In the genomic region with DNA sequence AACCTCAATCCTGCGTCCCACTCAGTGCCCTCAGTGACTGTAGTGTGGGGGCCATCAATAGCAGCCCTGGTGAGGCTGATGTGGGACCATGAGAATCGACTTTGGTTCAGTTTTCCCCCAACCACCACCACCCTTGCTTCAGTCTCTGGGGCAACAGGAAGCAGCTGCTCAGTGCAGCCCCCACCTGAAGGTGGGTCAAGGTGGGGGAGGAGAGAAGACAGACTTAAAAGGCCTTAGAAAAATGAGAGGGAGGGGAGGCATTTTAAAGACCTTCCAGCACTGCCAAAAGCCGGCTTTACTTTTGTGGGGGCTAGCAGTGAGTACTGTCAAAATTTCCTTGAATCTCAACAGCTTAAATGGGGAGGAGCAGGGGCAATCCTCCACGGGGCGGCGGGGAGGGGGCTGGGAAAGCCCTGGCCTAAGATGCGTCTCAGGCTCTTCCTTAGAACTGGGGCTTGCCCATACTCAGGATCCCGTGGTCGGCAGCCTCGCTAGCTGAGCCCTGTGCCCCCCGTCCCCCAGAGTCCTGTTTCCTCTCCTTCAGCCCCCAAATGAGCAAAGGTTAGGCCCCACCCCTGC, we compare ENCODE assay signal across 8 cellular contexts.
DNase-seq lines count a peak whose midpoint lies in the region; ATAC-seq lines count a peak whose summit lies in the region.

No MANE protein-coding gene starts in this region.

- H3K9ac ChIP-seq in iPS-18a (ENCODE audit: low read length): peak overlapping the region; percentile 38

- H3K4me1 ChIP-seq in iPS-18a (ENCODE audit: control insufficient read depth, low read depth, low read length): peaks cover 44% of the 10 kb centered on the region

- no peaks in the 10 kb centered on the region for H3K9me3 Mint-ChIP-seq in stimulated activated naive B cell treated with anti-CD40 and anti-IgM and Interleukin-4, amounts not matched to agents 10 μg/mL and 1 μg/mL and 100 μg/mL, for 72 hours

- peak overlapping the region; percentile 96 for H3K27ac Mint-ChIP-seq in stimulated activated naive B cell treated with anti-CD40 and anti-IgM and Interleukin-4, amounts not matched to agents 10 μg/mL and 1 μg/mL and 100 μg/mL, for 72 hours

- ATAC-seq in stimulated activated naive B cell treated with anti-CD40 and anti-IgM and Interleukin-4, amounts not matched to agents 10 μg/mL and 1 μg/mL and 100 μg/mL, for 72 hours (replicated peaks): no peak
- no peak for ATAC-seq in GM21367 (IDR thresholded peaks at IDR 0.05; ENCODE audit: unreplicated experiment)
- ATAC-seq in HG03571 (IDR thresholded peaks at IDR 0.05; ENCODE audit: unreplicated experiment): no peak

- H3K27ac ChIP-seq in iPS-18a (ENCODE audit: low read length): no peak overlapping the region

- peak overlapping the region; percentile 90 to 97 for H3K4me3 Mint-ChIP-seq in stimulated activated naive B cell treated with anti-CD40 and anti-IgM and Interleukin-4, amounts not matched to agents 10 μg/mL and 1 μg/mL and 100 μg/mL, for 72 hours

- peak; percentile 79 for DNase-seq in activated CD8-positive, alpha-beta memory T cell treated with anti-CD3 and anti-CD28 coated beads, Interleukin-2, amount 50 U/mL, for 4 hours
- DNase-seq in activated CD8-positive, alpha-beta memory T cell treated with anti-CD3 and anti-CD28 coated beads, Interleukin-2, amount 50 U/mL, for 48 hours: no peak
- peak; percentile 59 for DNase-seq in activated gamma-delta T cell treated with anti-CD3 and anti-CD28 coated beads, Interleukin-2, amount 50 U/mL, for 16 hours (ENCODE audit: low read depth)
- no peak for DNase-seq in stimulated activated naive B cell treated with anti-CD40 and anti-IgM and Interleukin-4, amounts not matched to agents 10 μg/mL and 1 μg/mL and 100 μg/mL, for 72 hours
- DNase-seq in central memory CD4-positive, alpha-beta T cell: no peak

- H3K36me3 ChIP-seq in iPS-18a (ENCODE audit: control insufficient read depth, low read depth, low read length): peaks cover 35% of the 10 kb centered on the region

- H3K4me1 Mint-ChIP-seq in stimulated activated naive B cell treated with anti-CD40 and anti-IgM and Interleukin-4, amounts not matched to agents 10 μg/mL and 1 μg/mL and 100 μg/mL, for 72 hours: peaks cover 60 to 83% of the 10 kb centered on the region in 2 donors

- no peaks in the 10 kb centered on the region for H3K27me3 Mint-ChIP-seq in stimulated activated naive B cell treated with anti-CD40 and anti-IgM and Interleukin-4, amounts not matched to agents 10 μg/mL and 1 μg/mL and 100 μg/mL, for 72 hours

- H3K4me3 ChIP-seq in iPS-18a (ENCODE audit: low read length): peak overlapping the region; percentile 88

- no peaks in the 10 kb centered on the region for H3K27me3 ChIP-seq in iPS-18a (ENCODE audit: control insufficient read depth, insufficient read depth, low read length)

- peaks cover 22 to 36% of the 10 kb centered on the region in 2 donors for H3K36me3 Mint-ChIP-seq in stimulated activated naive B cell treated with anti-CD40 and anti-IgM and Interleukin-4, amounts not matched to agents 10 μg/mL and 1 μg/mL and 100 μg/mL, for 72 hours

- H3K9me3 ChIP-seq in iPS-18a (ENCODE audit: control insufficient read depth, low read depth, low read length): no peaks in the 10 kb centered on the region

Comparison
In these comparisons a context has a peak if more than half of its experiments do, and no peak if none do; other contexts are left out.
1. DNase-seq: peak in activated CD8-positive, alpha-beta memory T cell treated with anti-CD3 and anti-CD28 coated beads, Interleukin-2, amount 50 U/mL, for 4 hours (single experiment) and activated gamma-delta T cell treated with anti-CD3 and anti-CD28 coated beads, Interleukin-2, amount 50 U/mL, for 16 hours (single experiment); none in activated CD8-positive, alpha-beta memory T cell treated with anti-CD3 and anti-CD28 coated beads, Interleukin-2, amount 50 U/mL, for 48 hours (single experiment), stimulated activated naive B cell treated with anti-CD40 and anti-IgM and Interleukin-4, amounts not matched to agents 10 μg/mL and 1 μg/mL and 100 μg/mL, for 72 hours (single experiment) and central memory CD4-positive, alpha-beta T cell (single experiment).